ENCODE assay signal across 1 cellular context in genomic region chr10:4828005-4828404, GRCh38.
TF ChIP-seq lines count a peak whose summit lies in the region.

No MANE protein-coding gene starts in this region.

TF ChIP-seq in K562, 482 proteins besides CTCF, POLR2A, EP300 and RAD21 (continued from another document and continues in another):
- TF ChIP-seq FOXP4 (CRISPR knock-in tag; IDR thresholded peaks at IDR 0.05; ENCODE audit: borderline replicate concordance) (no peak), PPARD (CRISPR knock-in tag; IDR thresholded peaks at IDR 0.05) (no peak), SPI1 (IDR thresholded peaks at IDR 0.05; ENCODE audit: borderline replicate concordance, low read depth, low read length) (no peak), NCOA2 (IDR thresholded peaks at IDR 0.05; ENCODE audit: partially characterized antibody in 2 of 2) (no peak), ZKSCAN1 (IDR thresholded peaks at IDR 0.05; ENCODE audit: low read depth, low read length) (no peak), SMAD4 (CRISPR knock-in tag; conservative IDR thresholded peaks at IDR 0.05) (no peak), HEY1 (CRISPR knock-in tag; IDR thresholded peaks at IDR 0.05; ENCODE audit: borderline replicate concordance) (no peak), BHLHE40 (IDR thresholded peaks at IDR 0.05; ENCODE audit: low read length) (peak; percentile 34; the same call in 1 of the 2 replicates), ZNF644 (tag; IDR thresholded peaks at IDR 0.05; ENCODE audit: low read depth) (no peak), HNRNPL (IDR thresholded peaks at IDR 0.05; ENCODE audit: low read depth, low read length) (no peak), PHF8 (IDR thresholded peaks at IDR 0.05; ENCODE audit: borderline replicate concordance, low read length) (no peak), EHMT2 (IDR thresholded peaks at IDR 0.05) (0 out of 2 replicates have a peak, but pooled peaks have one; percentile 58), SAFB (IDR thresholded peaks at IDR 0.05; ENCODE audit: borderline replicate concordance, low read depth, low read length) (no peak), PCBP2 (IDR thresholded peaks at IDR 0.05; ENCODE audit: low read depth, low read length, poor library complexity, severe bottlenecking) (no peak), BCOR (IDR thresholded peaks at IDR 0.05) (no peak), TCF3 (CRISPR knock-in tag; IDR thresholded peaks at IDR 0.05) (peak; percentile 46), MAX (CRISPR knock-in tag; IDR thresholded peaks at IDR 0.05) (no peak), ZNF444 (CRISPR knock-in tag; IDR thresholded peaks at IDR 0.05) (no peak), TEAD4 (IDR thresholded peaks at IDR 0.05; ENCODE audit: low read length) (peak; percentile 34; the same call in 1 of the 2 replicates), TEAD4 (CRISPR knock-in tag; IDR thresholded peaks at IDR 0.05; ENCODE audit: borderline replicate concordance) (no peak), ARID1B (IDR thresholded peaks at IDR 0.05) (0 out of 2 replicates have a peak, but pooled peaks have one; percentile 30), PYGO2 (tag; IDR thresholded peaks at IDR 0.05) (no peak), L3MBTL2 (IDR thresholded peaks at IDR 0.05) (no peak), XRCC5 (IDR thresholded peaks at IDR 0.05; ENCODE audit: low read depth, low read length) (no peak), HDAC1 (IDR thresholded peaks at IDR 0.05) (no peak), NUFIP1 (IDR thresholded peaks at IDR 0.05; ENCODE audit: partially characterized antibody) (no peak), MLLT1 (IDR thresholded peaks at IDR 0.05) (no peak), NFRKB (IDR thresholded peaks at IDR 0.05; ENCODE audit: low read depth) (no peak), STAT5A (IDR thresholded peaks at IDR 0.05; ENCODE audit: borderline replicate concordance, low read length) (no peak), JUN (IDR thresholded peaks at IDR 0.05; ENCODE audit: borderline replicate concordance, low read depth, low read length) (no peak), JUN (CRISPR knock-in tag; IDR thresholded peaks at IDR 0.05; ENCODE audit: borderline replicate concordance) (no peak), NFIC (IDR thresholded peaks at IDR 0.05) (no peak), CBFA2T3 (IDR thresholded peaks at IDR 0.05) (peak; percentile 67), ZNF609 (CRISPR knock-in tag; IDR thresholded peaks at IDR 0.05; ENCODE audit: borderline replicate concordance) (no peak), ZNF253 (CRISPR knock-in tag; conservative IDR thresholded peaks at IDR 0.05) (no peak), TAL1 (IDR thresholded peaks at IDR 0.05) (peak; percentile 18; the same call in 1 of the 2 replicates), ZC3H8 (IDR thresholded peaks at IDR 0.05) (no peak), CXXC5 (CRISPR knock-in tag; IDR thresholded peaks at IDR 0.05) (no peak), KDM1A (IDR thresholded peaks at IDR 0.05) (peak; percentile 24 to 66; a peak in 1 of 4 replicates), DIDO1 (tag; IDR thresholded peaks at IDR 0.05; ENCODE audit: low read depth) (no peak), TRIM24 (IDR thresholded peaks at IDR 0.05) (0 out of 4 replicates have a peak, but pooled peaks of 1 of the 2 experiments have one; percentile 8), RNF219 (CRISPR knock-in tag; IDR thresholded peaks at IDR 0.05) (no peak), NRF1 (conservative IDR thresholded peaks at IDR 0.05 in 1 of 2, IDR thresholded peaks at IDR 0.05 in 1 of 2) (no peak), SRSF9 (IDR thresholded peaks at IDR 0.05; ENCODE audit: borderline replicate concordance, low read depth, low read length) (no peak), ZZZ3 (IDR thresholded peaks at IDR 0.05) (no peak), ARID4B (CRISPR knock-in tag; IDR thresholded peaks at IDR 0.05) (no peak), NEUROD1 (IDR thresholded peaks at IDR 0.05; ENCODE audit: borderline replicate concordance, low read depth, low read length, partially characterized antibody) (no peak), HMG20A (CRISPR knock-in tag; conservative IDR thresholded peaks at IDR 0.05) (no peak), SIX5 (IDR thresholded peaks at IDR 0.05; ENCODE audit: borderline replicate concordance in 1 of 2, insufficient read depth in 1 of 2, low read depth in 1 of 2, low read length in 2 of 2) (no peak), CREB5 (CRISPR knock-in tag; IDR thresholded peaks at IDR 0.05) (no peak), EP400 (IDR thresholded peaks at IDR 0.05) (no peak), MEF2A (IDR thresholded peaks at IDR 0.05; ENCODE audit: control insufficient read depth, low read depth, low read length) (no peak), ZNF197 (CRISPR knock-in tag; IDR thresholded peaks at IDR 0.05; ENCODE audit: low read depth) (no peak), MTF1 (CRISPR knock-in tag; IDR thresholded peaks at IDR 0.05; ENCODE audit: borderline replicate concordance) (no peak), ZNF347 (CRISPR knock-in tag; IDR thresholded peaks at IDR 0.05; ENCODE audit: low read depth) (no peak), ATF1 (CRISPR knock-in tag; IDR thresholded peaks at IDR 0.05) (no peak), ATF1 (tag; IDR thresholded peaks at IDR 0.05) (no peak), FOSL1 (tag; conservative IDR thresholded peaks at IDR 0.05) (no peak), ZC3H4 (CRISPR knock-in tag; IDR thresholded peaks at IDR 0.05; ENCODE audit: borderline replicate concordance) (no peak), MIER1 (IDR thresholded peaks at IDR 0.05; ENCODE audit: low read depth) (no peak), MYNN (IDR thresholded peaks at IDR 0.05) (no peak), MYNN (CRISPR knock-in tag; IDR thresholded peaks at IDR 0.05) (no peak), TAF1 (IDR thresholded peaks at IDR 0.05; ENCODE audit: control insufficient read depth, extremely low read depth, insufficient read depth, low read length, severe bottlenecking) (no peak), BACH1 (tag; IDR thresholded peaks at IDR 0.05) (no peak)
